6 cellular contexts compared by ENCODE assay signal in the genomic region with DNA sequence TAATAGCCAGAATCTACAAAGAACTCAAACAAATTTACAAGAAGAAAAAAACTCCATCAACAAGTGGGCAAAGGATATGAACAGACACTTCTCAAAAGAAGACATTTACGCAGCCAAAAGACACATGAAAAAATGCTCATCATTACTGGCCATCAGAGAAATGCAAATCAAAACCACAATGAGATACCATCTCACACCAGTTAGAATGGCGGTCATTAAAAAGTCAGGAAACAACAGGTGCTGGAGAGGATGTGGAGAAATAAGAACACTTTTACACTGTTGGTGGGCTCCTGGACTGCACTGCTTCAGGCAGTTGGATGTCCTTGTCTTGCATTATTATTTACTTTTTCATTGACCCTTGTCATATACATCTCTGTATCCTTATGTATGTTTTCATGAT. TPM values are rescaled to one million over a fixed set of nuclear protein-coding genes. Genes with fewer than 3 reads are reported as not detected.
"Had no signal": no experiment of that assay in that cellular context is flagged by ENCODE, and none has a peak within 500 bp of the region (broad histone marks: within the 10 kb centered on the region; RNA-seq: fewer than 3 reads in every experiment).

No MANE protein-coding gene starts in this region.

RNA-seq across cellular contexts. Expression of a gene that starts 49.7 kb away (rescaled TPM):
- total RNA-seq: GM23248, GM23338, H1, H7, H9, HFFc6 had no signal

RNA-seq across cellular contexts. Expression of a gene that starts 56.5 kb away (rescaled TPM):
- total RNA-seq: GM23248 had no signal
